ENCODE assay signal across 1 cellular context in genomic region chr11:114215871-114216803, GRCh38.
A peak's percentile ranks its signal among the peaks of the same experiment; 100 is the strongest.
TF ChIP-seq lines count a peak whose summit lies in the region.

No MANE protein-coding gene starts in this region.

TF ChIP-seq in K562, 482 proteins besides CTCF, POLR2A, EP300 and RAD21 (continued from another document and continues in another):
- TF ChIP-seq UBTF (IDR thresholded peaks at IDR 0.05; ENCODE audit: borderline replicate concordance in 1 of 2, low read depth in 2 of 2, low read length in 2 of 2) (0 out of 4 replicates have a peak, but pooled peaks of 1 of the 2 experiments have one; percentile 56), BRD9 (IDR thresholded peaks at IDR 0.05; ENCODE audit: low read depth, partially characterized antibody) (peak; percentile 53), ZBTB40 (IDR thresholded peaks at IDR 0.05) (no peak), ZBTB40 (CRISPR knock-in tag; IDR thresholded peaks at IDR 0.05) (no peak), ZBTB11 (CRISPR knock-in tag; IDR thresholded peaks at IDR 0.05) (peak in 1 of 3 experiments; percentile 52; a peak in 2 of 6 replicates), STAT5A (IDR thresholded peaks at IDR 0.05; ENCODE audit: borderline replicate concordance, low read length) (peak; percentile 95), TFAP4 (CRISPR knock-in tag; IDR thresholded peaks at IDR 0.05; ENCODE audit: borderline replicate concordance) (peak; percentile 90), YY1 (IDR thresholded peaks at IDR 0.05; ENCODE audit: borderline replicate concordance in 1 of 3, control insufficient read depth in 1 of 3, extremely low read depth in 1 of 3, insufficient read depth in 3 of 3, insufficient read length in 1 of 3, insufficient replicate concordance in 2 of 3, low read depth in 1 of 3, low read length in 2 of 3) (peak in 1 of 3 experiments; percentile 54), TBL1XR1 (IDR thresholded peaks at IDR 0.05; ENCODE audit: low read length in 2 of 2) (peak; percentile 79 to 96; a peak in 3 of 4 replicates), KAT7 (CRISPR knock-in tag; IDR thresholded peaks at IDR 0.05; ENCODE audit: borderline replicate concordance) (peak; percentile 47; the same call in 1 of the 2 replicates), ZNF121 (CRISPR knock-in tag; conservative IDR thresholded peaks at IDR 0.05) (no peak), EP400 (IDR thresholded peaks at IDR 0.05) (peak; percentile 34; the same call in 1 of the 2 replicates), GATAD2A (IDR thresholded peaks at IDR 0.05) (0 out of 2 replicates have a peak, but pooled peaks have one; percentile 75), TEAD1 (CRISPR knock-in tag; IDR thresholded peaks at IDR 0.05) (peak; percentile 68 to 71; a peak in 2 of 4 replicates), MTA3 (IDR thresholded peaks at IDR 0.05; ENCODE audit: borderline replicate concordance) (peak; percentile 69), TAL1 (IDR thresholded peaks at IDR 0.05) (peak; percentile 95), HDAC3 (IDR thresholded peaks at IDR 0.05; ENCODE audit: borderline replicate concordance, partially characterized antibody) (peak; percentile 93), GTF2E2 (tag; IDR thresholded peaks at IDR 0.05) (peak; percentile 68; the same call in 1 of the 2 replicates), ZNF280B (CRISPR knock-in tag; IDR thresholded peaks at IDR 0.05) (no peak), RNF2 (IDR thresholded peaks at IDR 0.05) (peak; percentile 95)
- TF ChIP-seq, protein P1, sequence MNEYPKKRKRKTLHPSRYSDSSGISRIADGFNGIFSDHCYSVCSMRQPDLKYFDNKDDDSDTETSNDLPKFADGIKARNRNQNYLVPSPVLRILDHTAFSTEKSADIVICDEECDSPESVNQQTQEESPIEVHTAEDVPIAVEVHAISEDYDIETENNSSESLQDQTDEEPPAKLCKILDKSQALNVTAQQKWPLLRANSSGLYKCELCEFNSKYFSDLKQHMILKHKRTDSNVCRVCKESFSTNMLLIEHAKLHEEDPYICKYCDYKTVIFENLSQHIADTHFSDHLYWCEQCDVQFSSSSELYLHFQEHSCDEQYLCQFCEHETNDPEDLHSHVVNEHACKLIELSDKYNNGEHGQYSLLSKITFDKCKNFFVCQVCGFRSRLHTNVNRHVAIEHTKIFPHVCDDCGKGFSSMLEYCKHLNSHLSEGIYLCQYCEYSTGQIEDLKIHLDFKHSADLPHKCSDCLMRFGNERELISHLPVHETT (CRISPR knock-in tag; conservative IDR thresholded peaks at IDR 0.05 in 1 of 2, IDR thresholded peaks at IDR 0.05 in 1 of 2), result peak in 1 of 2 experiments; percentile 82; a peak in 2 of 4 replicates
- TF ChIP-seq, protein P2, sequence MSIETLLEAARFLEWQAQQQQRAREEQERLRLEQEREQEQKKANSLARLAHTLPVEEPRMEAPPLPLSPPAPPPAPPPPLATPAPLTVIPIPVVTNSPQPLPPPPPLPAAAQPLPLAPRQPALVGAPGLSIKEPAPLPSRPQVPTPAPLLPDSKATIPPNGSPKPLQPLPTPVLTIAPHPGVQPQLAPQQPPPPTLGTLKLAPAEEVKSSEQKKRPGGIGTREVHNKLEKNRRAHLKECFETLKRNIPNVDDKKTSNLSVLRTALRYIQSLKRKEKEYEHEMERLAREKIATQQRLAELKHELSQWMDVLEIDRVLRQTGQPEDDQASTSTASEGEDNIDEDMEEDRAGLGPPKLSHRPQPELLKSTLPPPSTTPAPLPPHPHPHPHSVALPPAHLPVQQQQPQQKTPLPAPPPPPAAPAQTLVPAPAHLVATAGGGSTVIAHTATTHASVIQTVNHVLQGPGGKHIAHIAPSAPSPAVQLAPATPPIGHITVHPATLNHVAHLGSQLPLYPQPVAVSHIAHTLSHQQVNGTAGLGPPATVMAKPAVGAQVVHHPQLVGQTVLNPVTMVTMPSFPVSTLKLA (conservative IDR thresholded peaks at IDR 0.05), result peak in 1 of 2 experiments; percentile 50; a peak in 1 of 4 replicates
- TF ChIP-seq, protein P3, sequence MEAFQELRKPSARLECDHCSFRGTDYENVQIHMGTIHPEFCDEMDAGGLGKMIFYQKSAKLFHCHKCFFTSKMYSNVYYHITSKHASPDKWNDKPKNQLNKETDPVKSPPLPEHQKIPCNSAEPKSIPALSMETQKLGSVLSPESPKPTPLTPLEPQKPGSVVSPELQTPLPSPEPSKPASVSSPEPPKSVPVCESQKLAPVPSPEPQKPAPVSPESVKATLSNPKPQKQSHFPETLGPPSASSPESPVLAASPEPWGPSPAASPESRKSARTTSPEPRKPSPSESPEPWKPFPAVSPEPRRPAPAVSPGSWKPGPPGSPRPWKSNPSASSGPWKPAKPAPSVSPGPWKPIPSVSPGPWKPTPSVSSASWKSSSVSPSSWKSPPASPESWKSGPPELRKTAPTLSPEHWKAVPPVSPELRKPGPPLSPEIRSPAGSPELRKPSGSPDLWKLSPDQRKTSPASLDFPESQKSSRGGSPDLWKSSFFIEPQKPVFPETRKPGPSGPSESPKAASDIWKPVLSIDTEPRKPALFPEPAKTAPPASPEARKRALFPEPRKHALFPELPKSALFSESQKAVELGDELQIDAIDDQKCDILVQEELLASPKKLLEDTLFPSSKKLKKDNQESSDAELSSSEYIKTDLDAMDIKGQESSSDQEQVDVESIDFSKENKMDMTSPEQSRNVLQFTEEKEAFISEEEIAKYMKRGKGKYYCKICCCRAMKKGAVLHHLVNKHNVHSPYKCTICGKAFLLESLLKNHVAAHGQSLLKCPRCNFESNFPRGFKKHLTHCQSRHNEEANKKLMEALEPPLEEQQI (IDR thresholded peaks at IDR 0.05), result 0 out of 2 replicates have a peak, but pooled peaks have one; percentile 48
